1 cellular context compared by ENCODE assay signal in the genomic region with DNA sequence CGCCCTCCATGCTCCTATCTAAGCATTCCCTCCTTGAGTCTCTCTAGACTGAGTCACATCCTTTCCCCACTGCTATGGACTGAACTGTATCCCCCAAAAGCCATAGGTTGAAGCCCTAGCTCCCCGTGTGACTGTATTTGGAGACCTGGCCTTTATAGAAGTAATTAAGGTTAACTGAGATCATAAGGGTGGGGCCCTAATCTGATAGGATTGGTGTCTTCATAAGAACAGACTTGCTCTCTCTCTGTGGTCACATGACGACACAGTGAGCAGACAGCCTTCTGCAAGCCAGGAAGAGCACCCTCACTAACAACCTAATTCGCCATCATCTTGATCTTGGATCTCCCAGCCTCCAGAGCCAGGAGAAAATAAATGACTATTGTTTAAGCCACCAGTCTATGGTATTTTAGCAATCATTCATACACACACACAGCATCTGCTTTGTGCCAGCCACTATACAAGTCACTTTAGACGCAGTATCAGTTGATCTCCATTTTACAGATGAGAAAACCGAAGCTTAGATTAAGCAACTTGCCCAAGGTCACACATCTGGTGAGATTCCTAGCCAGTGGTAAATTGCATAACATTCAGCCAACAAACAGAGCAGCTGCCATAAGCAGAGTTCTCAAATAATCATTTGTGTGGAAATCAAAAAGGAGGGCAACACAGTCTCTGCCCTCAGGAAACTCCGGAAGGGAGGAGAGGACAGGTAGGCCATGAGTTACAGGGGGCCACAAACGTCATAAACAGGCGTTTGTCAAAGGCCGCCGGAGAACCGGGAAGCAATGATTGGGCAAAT.
TF ChIP-seq lines count a peak whose summit lies in the region.

No MANE protein-coding gene starts in this region.

TF ChIP-seq in GM12878, 131 proteins besides CTCF, POLR2A, EP300 and RAD21:
- TF ChIP-seq SMARCA5 (IDR thresholded peaks at IDR 0.05) (no peak), FOS (IDR thresholded peaks at IDR 0.05; ENCODE audit: borderline replicate concordance, extremely low read depth, insufficient read length) (no peak), ZNF622 (IDR thresholded peaks at IDR 0.05) (no peak), CBX5 (IDR thresholded peaks at IDR 0.05; ENCODE audit: low read depth) (no peak), SPI1 (IDR thresholded peaks at IDR 0.05; ENCODE audit: borderline replicate concordance, insufficient read depth, low read depth, low read length) (no peak), SREBF1 (IDR thresholded peaks at IDR 0.05; ENCODE audit: low read length) (no peak), JUNB (IDR thresholded peaks at IDR 0.05) (no peak)
